8 cellular contexts compared by ENCODE assay signal in the genomic region with DNA sequence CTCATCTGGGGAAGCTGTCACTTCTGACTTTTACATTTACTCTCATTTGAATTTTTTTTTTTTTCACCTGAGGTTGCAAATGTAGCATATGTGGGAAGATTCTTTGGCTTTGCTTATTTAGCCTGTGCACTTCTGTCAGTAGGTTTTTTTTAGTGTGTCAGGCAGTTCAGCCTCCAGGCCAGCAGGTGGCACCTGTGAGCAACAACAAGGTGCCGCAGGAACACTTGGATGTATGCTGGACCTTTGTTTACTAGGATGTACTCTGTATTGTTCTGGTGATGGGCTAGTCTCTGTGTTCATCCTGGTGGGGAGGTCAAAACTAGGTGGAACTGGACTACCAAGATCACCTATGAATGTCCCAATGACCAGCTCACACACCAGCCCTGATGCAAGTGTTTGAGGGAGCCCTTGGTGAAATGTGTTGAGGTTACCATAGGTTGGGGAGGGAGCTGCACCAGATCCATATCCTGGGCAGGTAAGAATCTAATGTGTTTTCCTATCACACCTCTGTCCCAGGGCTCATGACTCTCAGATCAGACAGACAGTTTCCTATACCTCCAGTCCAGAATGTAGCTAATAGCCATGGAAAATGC.
A peak's percentile ranks its signal among the peaks of the same experiment; 100 is the strongest.
DNase-seq lines count a peak whose midpoint lies in the region; ATAC-seq, FAIRE-seq and TF ChIP-seq lines count a peak whose summit lies in the region.

No MANE protein-coding gene starts in this region.

- WGBS in psoas muscle, 3 donors: 89 to 96% (median 91%) methylated on average over 1 of the region's 1 CpG

- no peak overlapping the region for H3K27ac Mint-ChIP-seq in activated CD8-positive, alpha-beta T cell treated with anti-CD3 and anti-CD28 coated beads for 36 hours
- H3K27ac Mint-ChIP-seq in nephron progenitor cell: no peak overlapping the region

- H3K4me1 ChIP-seq in psoas muscle: no peaks in the 10 kb centered on the region

- CTCF ChIA-PET in activated CD8-positive, alpha-beta T cell treated with anti-CD3 and anti-CD28 coated beads for 36 hours (lab: Charles Lee): interaction anchor here (0.6 to 2.1 kb wide), 6 partner anchors 9 to 550 kb away, joined by 3 to 5 read pairs (median 4); no protein-coding TSS in a partner anchor

- no peaks in the 10 kb centered on the region for H3K27me3 Mint-ChIP-seq in activated CD8-positive, alpha-beta T cell treated with anti-CD3 and anti-CD28 coated beads for 36 hours
- H3K27me3 Mint-ChIP-seq in nephron progenitor cell (ENCODE audit: low read depth, poor library complexity): no peaks in the 10 kb centered on the region

- intact Hi-C loops in activated CD8-positive, alpha-beta T cell treated with anti-CD3 and anti-CD28 coated beads for 36 hours (cut with micrococcal nuclease): no loop called here
- intact Hi-C loops in psoas muscle (cut with DNase I): no loop called here

- ATAC-seq in HG03196 (IDR thresholded peaks at IDR 0.05; ENCODE audit: unreplicated experiment) (peak; percentile 64), psoas muscle (no peak)
- no peak for ATAC-seq in activated CD8-positive, alpha-beta T cell treated with anti-CD3 and anti-CD28 coated beads for 36 hours

- TF ChIP-seq CTCF in 22Rv1 (IDR thresholded peaks at IDR 0.05) (peak; percentile 87), nephron progenitor cell (IDR thresholded peaks at IDR 0.05) (peak; percentile 34), psoas muscle (IDR thresholded peaks at IDR 0.05) (no peak)
- peak; percentile 64 for TF ChIP-seq CTCF in activated CD8-positive, alpha-beta T cell treated with anti-CD3 and anti-CD28 coated beads for 36 hours (IDR thresholded peaks at IDR 0.05)

- peak; percentile 58 for FAIRE-seq in GM12891 (lab: Jason Lieb, UNC)

- POLR2A ChIA-PET in activated CD8-positive, alpha-beta T cell treated with anti-CD3 and anti-CD28 coated beads for 36 hours (lab: Charles Lee): no interaction called here

- H3K27ac ChIP-seq in 22Rv1: no peak overlapping the region
- H3K27ac ChIP-seq in psoas muscle: no peak overlapping the region

- H3K4me3 ChIP-seq in psoas muscle: no peak overlapping the region

- peaks cover 23% of the 10 kb centered on the region for H3K9me3 Mint-ChIP-seq in activated CD8-positive, alpha-beta T cell treated with anti-CD3 and anti-CD28 coated beads for 36 hours
- H3K9me3 Mint-ChIP-seq in nephron progenitor cell: peaks cover 31% of the 10 kb centered on the region

- peak; percentile 1 for DNase-seq in GM12891 (ENCODE audit: insufficient read length, low spot score)
- peak; percentile 42 for DNase-seq in activated CD8-positive, alpha-beta T cell treated with anti-CD3 and anti-CD28 coated beads for 36 hours
- DNase-seq in nephron progenitor cell: peak; percentile 9
- no peak for DNase-seq in NCI-H128 (lab: John Stamatoyannopoulos, UW; ENCODE audit: unreplicated experiment)
- DNase-seq in psoas muscle: no peak
- no peak for DNase-seq in SK-N-DZ (ENCODE audit: low spot score)

- H3K36me3 Mint-ChIP-seq in activated CD8-positive, alpha-beta T cell treated with anti-CD3 and anti-CD28 coated beads for 36 hours (ENCODE audit: low read depth): no peaks in the 10 kb centered on the region
- H3K36me3 Mint-ChIP-seq in nephron progenitor cell (ENCODE audit: low read depth): no peaks in the 10 kb centered on the region

- H3K27me3 ChIP-seq in psoas muscle (ENCODE audit: insufficient read depth in 3 of 3, low read length in 2 of 3): no peaks in the 10 kb centered on the region

- no peak overlapping the region for H3K4me3 Mint-ChIP-seq in activated CD8-positive, alpha-beta T cell treated with anti-CD3 and anti-CD28 coated beads for 36 hours
- H3K4me3 Mint-ChIP-seq in nephron progenitor cell: no peak overlapping the region

- peaks cover 5% of the 10 kb centered on the region for H3K9me3 ChIP-seq in psoas muscle

- no peaks in the 10 kb centered on the region for H3K4me1 Mint-ChIP-seq in activated CD8-positive, alpha-beta T cell treated with anti-CD3 and anti-CD28 coated beads for 36 hours (ENCODE audit: low read depth)
- H3K4me1 Mint-ChIP-seq in nephron progenitor cell: no peaks in the 10 kb centered on the region

- TF ChIP-seq POLR2A in GM12891 (IDR thresholded peaks at IDR 0.05; ENCODE audit: low read depth, low read length): no peak

- no peaks in the 10 kb centered on the region for H3K36me3 ChIP-seq in psoas muscle (ENCODE audit: insufficient read depth in 1 of 2, low read depth in 1 of 2)

TF ChIP-seq in GM12891, 5 proteins besides CTCF, POLR2A, EP300 and RAD21:
- TF ChIP-seq POLR2AphosphoS5 (IDR thresholded peaks at IDR 0.05; ENCODE audit: low read depth, low read length) (no peak), POU2F2 (IDR thresholded peaks at IDR 0.05; ENCODE audit: low read depth, low read length) (no peak), TAF1 (IDR thresholded peaks at IDR 0.05; ENCODE audit: low read depth, low read length) (no peak), SPI1 (IDR thresholded peaks at IDR 0.05; ENCODE audit: low read depth, low read length) (no peak), PAX5 (IDR thresholded peaks at IDR 0.05; ENCODE audit: insufficient read depth, low read length, severe bottlenecking) (no peak)

Comparison
In these comparisons a context has a peak if more than half of its experiments do, and no peak if none do; other contexts are left out.
1. DNase-seq: peak in GM12891 (single experiment), activated CD8-positive, alpha-beta T cell treated with anti-CD3 and anti-CD28 coated beads for 36 hours (single experiment) and nephron progenitor cell (single experiment); none in NCI-H128 (single experiment), psoas muscle (0 of 2) and SK-N-DZ (single experiment).